Comparison of ENCODE assay signal across 8 cellular contexts in the genomic region with DNA sequence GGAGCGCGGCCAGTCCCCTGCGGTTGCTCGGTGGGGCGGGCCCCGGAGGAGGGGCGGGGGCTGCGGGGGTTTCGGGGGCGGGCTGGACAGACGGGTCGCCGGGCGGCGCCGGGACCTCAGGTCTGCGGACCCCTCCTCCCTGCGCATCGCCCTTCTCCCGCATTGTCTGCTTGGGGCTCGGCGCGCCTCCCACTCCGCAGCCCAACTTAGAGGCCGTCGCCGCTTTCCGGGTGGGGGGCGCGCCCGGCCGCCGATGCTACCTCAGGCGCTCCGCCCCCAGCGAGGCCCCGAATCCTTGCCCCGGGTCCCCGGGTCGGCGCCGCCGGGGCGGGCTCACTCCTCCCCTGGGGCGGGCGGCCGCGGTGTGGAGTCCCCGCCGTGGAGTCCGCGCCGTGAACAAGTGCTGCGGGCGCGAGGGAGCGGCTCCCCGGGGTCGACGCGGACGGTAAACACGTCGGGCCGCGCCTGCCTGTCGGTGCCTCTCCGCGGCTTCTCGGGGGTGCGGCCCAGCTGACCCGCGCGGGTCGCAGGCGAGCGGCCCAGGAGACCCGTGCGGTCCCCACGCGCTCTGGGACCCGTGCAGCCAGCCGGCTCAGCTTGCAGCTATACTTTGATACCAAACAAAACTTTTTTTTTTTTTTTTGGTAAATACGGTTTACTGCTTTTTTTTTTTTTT. TPM values are rescaled to one million over a fixed set of nuclear protein-coding genes. Genes with fewer than 3 reads are reported as not detected.
DNase-seq lines count a peak whose midpoint lies in the region; TF ChIP-seq lines count a peak whose summit lies in the region.

No MANE protein-coding gene starts in this region.

- H4K8ac ChIP-seq in neuronal stem cell (ENCODE audit: low read depth, low read length), result no peak overlapping the region

- H2AK5ac ChIP-seq in neuronal stem cell (ENCODE audit: low read depth, low read length), result no peak overlapping the region

- peak overlapping the region; percentile 90 for H3K18ac ChIP-seq in neuronal stem cell (ENCODE audit: low read length)

- no peak overlapping the region for H3K4ac ChIP-seq in neuronal stem cell (ENCODE audit: low read length)

- H3K23ac ChIP-seq in neuronal stem cell (ENCODE audit: low read depth, low read length, poor library complexity), result no peak overlapping the region

- peak overlapping the region; percentile 64; the same call in 1 of the 2 replicates for H3K4me2 ChIP-seq in MM.1S (ENCODE audit: low read depth, low read length)
- peak overlapping the region; percentile 48 for H3K4me2 ChIP-seq in neuronal stem cell (ENCODE audit: insufficient read depth, low read length, poor library complexity, severe bottlenecking)

- H3K4me1 ChIP-seq in ES-I3 (ENCODE audit: insufficient read depth, low read length) (peaks cover 9% of the 10 kb centered on the region), MM.1S (ENCODE audit: low read length) (0 out of 2 replicates have a peak, but pooled peaks cover 5% of the 10 kb centered on the region), neuronal stem cell (ENCODE audit: control insufficient read depth in 2 of 2, insufficient read depth in 1 of 2, low read depth in 1 of 2, low read length in 2 of 2) (peaks cover 2 to 9% of the 10 kb centered on the region in 2 donors), tibial artery (peaks cover 0 to 23% (median 13%) of the 10 kb centered on the region in 4 donors)

- H4K91ac ChIP-seq in neuronal stem cell (ENCODE audit: low read depth, low read length, poor library complexity), result no peak overlapping the region

- H3K14ac ChIP-seq in neuronal stem cell (ENCODE audit: low read length), result no peak overlapping the region

- H3K9ac ChIP-seq in ES-I3 (ENCODE audit: low read depth, low read length) (peak overlapping the region; percentile 73), MM.1S (ENCODE audit: low read length) (peak overlapping the region; percentile 67; the same call in 1 of the 2 replicates), neuronal stem cell (ENCODE audit: low read depth, low read length, poor library complexity) (peak overlapping the region; percentile 89)

- H3K9me3 ChIP-seq in ES-I3 (ENCODE audit: control insufficient read depth, insufficient read depth, low read length) (no peaks in the 10 kb centered on the region), MM.1S (replicated peaks; ENCODE audit: insufficient read depth, low read length) (no peaks in the 10 kb centered on the region), neuronal stem cell (replicated peaks in 1 of 2; ENCODE audit: control insufficient read depth in 2 of 2, insufficient read depth in 1 of 2, low read depth in 1 of 2, low read length in 2 of 2) (no peaks in the 10 kb centered on the region), tibial artery (no peaks in the 10 kb centered on the region)

- DNase-seq in GOT3 (lab: John Stamatoyannopoulos, UW) (peak; percentile 11), MM.1S (peak; percentile 52), activated T-cell treated with anti-CD3 and anti-CD28 coated beads for 24 hours (ENCODE audit: low read depth) (peak; percentile 46), fibroblast of gingiva (ENCODE audit: low read depth) (peak; percentile 8), neuronal stem cell (ENCODE audit: low spot score) (peak; percentile 65), tibial artery (peak; percentile 41 to 75), globus pallidus (ENCODE audit: low spot score) (no peak)

- H3K27me3 ChIP-seq in MM.1S (replicated peaks; ENCODE audit: insufficient read depth, low read length), result no peaks in the 10 kb centered on the region
- H3K27me3 ChIP-seq in neuronal stem cell (ENCODE audit: control insufficient read depth in 3 of 3, insufficient read depth in 3 of 3, low read depth in 1 of 3, low read length in 3 of 3), result no peaks in the 10 kb centered on the region
- H3K27me3 ChIP-seq in tibial artery, result peaks cover 0 to 3% of the 10 kb centered on the region in 2 donors

- H3K79me1 ChIP-seq in neuronal stem cell (ENCODE audit: low read depth, low read length), result peaks cover 3% of the 10 kb centered on the region

- H2AFZ ChIP-seq in MM.1S (ENCODE audit: low read length) (peak overlapping the region; percentile 52), neuronal stem cell (ENCODE audit: low read length) (peak overlapping the region; percentile 89)

- H3F3A ChIP-seq in MM.1S (ENCODE audit: insufficient read depth, low read length), result peaks cover 13% of the 10 kb centered on the region

- H3K27ac ChIP-seq in MM.1S (ENCODE audit: low read length) (peak overlapping the region; percentile 81; the same call in 1 of the 2 replicates), neuronal stem cell (replicated peaks; ENCODE audit: low read length) (peak overlapping the region; percentile 97), tibial artery (peak overlapping the region; percentile 90 to 96)

- intact Hi-C loops in tibial artery (cut with DNase I; ENCODE audit: low total_unique reads), result no loop called here

- no peaks in the 10 kb centered on the region for H4K20me1 ChIP-seq in MM.1S (ENCODE audit: insufficient read depth, low read length)

- H3K9me2 ChIP-seq in MM.1S (replicated peaks; ENCODE audit: insufficient read depth, low read length), result no peaks in the 10 kb centered on the region

- H3K36me3 ChIP-seq in ES-I3 (ENCODE audit: insufficient read depth, low read length) (no peaks in the 10 kb centered on the region), MM.1S (replicated peaks; ENCODE audit: insufficient read depth, low read length) (no peaks in the 10 kb centered on the region), neuronal stem cell (replicated peaks in 1 of 2; ENCODE audit: control insufficient read depth in 2 of 2, insufficient read depth in 2 of 2, low read length in 2 of 2) (peaks cover 0 to 5% of the 10 kb centered on the region in 2 donors), tibial artery (no peaks in the 10 kb centered on the region)

- no peak overlapping the region for H2BK15ac ChIP-seq in neuronal stem cell (ENCODE audit: low read length)

- WGBS in neuronal stem cell (ENCODE audit: extremely low coverage in 2 of 2, insufficient read length in 2 of 2, insufficient replicate concordance in 1 of 2), 2 donors, result no CpG with 5 or more reads among the region's 84 CpGs

- H2BK12ac ChIP-seq in neuronal stem cell (ENCODE audit: low read length), result peak overlapping the region; percentile 33

- H2BK120ac ChIP-seq in neuronal stem cell (ENCODE audit: low read depth, low read length), result no peak overlapping the region

- peak overlapping the region; percentile 83 for H2BK5ac ChIP-seq in neuronal stem cell (ENCODE audit: low read length)

- H3K79me2 ChIP-seq in MM.1S (ENCODE audit: low read length), result peaks cover 45% of the 10 kb centered on the region

- peak overlapping the region; percentile 69 for H3K4me3 ChIP-seq in MM.1S (ENCODE audit: low read length)
- H3K4me3 ChIP-seq in neuronal stem cell (ENCODE audit: low read length in 2 of 2), result peak overlapping the region; percentile 66 to 97
- peak overlapping the region; percentile 89 to 98 for H3K4me3 ChIP-seq in tibial artery

- TF ChIP-seq CTCF in MM.1S (IDR thresholded peaks at IDR 0.05; ENCODE audit: low read length) (no peak), tibial artery (IDR thresholded peaks at IDR 0.05) (no peak)

RNA-seq across cellular contexts. Expression of gene AKAP13, which starts 0.6 kb away (rescaled TPM):
- polyA plus RNA-seq in neuronal stem cell (2013, experiment 1 of 2), result 13.1 TPM
- 13.0 TPM for polyA plus RNA-seq in neuronal stem cell (2013, experiment 2 of 2)
